8 cellular contexts compared by ENCODE assay signal in genomic region chr4:108849611-108850406, GRCh38.
DNase-seq lines count a peak whose midpoint lies in the region; ATAC-seq and TF ChIP-seq lines count a peak whose summit lies in the region.

No MANE protein-coding gene starts in this region.

- no peaks in the 10 kb centered on the region for H3K4me1 ChIP-seq in transverse colon

- no peaks in the 10 kb centered on the region for H3K9me3 ChIP-seq in transverse colon

- intact Hi-C loops in transverse colon (cut with DNase I; ENCODE audit: low total_unique reads): no loop called here

- H3K4me3 ChIP-seq in transverse colon: no peak overlapping the region

- in situ Hi-C loops in transverse colon (cut with MboI; ENCODE audit: low pct_ligation_motif_present in 1 of 4, low pct_unique_long_range_greater_than_20kb in 1 of 4, low sequenced_read_pairs in 3 of 4): loop anchor here in 1 of 4 donors (25.0 kb wide), 1 partner anchor 562 kb away; no protein-coding TSS in a partner anchor

- ATAC-seq in GM18907 (IDR thresholded peaks at IDR 0.05; ENCODE audit: unreplicated experiment) (peak; percentile 96), HG02759 (IDR thresholded peaks at IDR 0.05; ENCODE audit: unreplicated experiment) (peak; percentile 95)

- H3K36me3 ChIP-seq in transverse colon: no peaks in the 10 kb centered on the region

- no peak for TF ChIP-seq EP300 in transverse colon (IDR thresholded peaks at IDR 0.05; ENCODE audit: low read depth)

- H3K27me3 ChIP-seq in transverse colon: no peaks in the 10 kb centered on the region

- 40 to 58% methylated on average over 1 to 3 of the region's 3 CpGs for WGBS in transverse colon (ENCODE audit: low coverage in 1 of 2), 2 donors

- no peak for TF ChIP-seq POLR2A in transverse colon (IDR thresholded peaks at IDR 0.05)

- no peak overlapping the region for H3K27ac ChIP-seq in transverse colon

- TF ChIP-seq CTCF in transverse colon (IDR thresholded peaks at IDR 0.05): no peak

- peak; percentile 40 for DNase-seq in NOMO-1 treated with DMSO at 0.1 percent for 48 hours (lab: John Stamatoyannopoulos, UW; ENCODE audit: unreplicated experiment)
- DNase-seq in hepatic stellate cell (ENCODE audit: low spot score): peak; percentile 7
- DNase-seq in hippocampal formation (lab: John Stamatoyannopoulos, UW): no peak
- DNase-seq in amygdala (lab: John Stamatoyannopoulos, UW): no peak
- no peak for DNase-seq in transverse colon
- DNase-seq in putamen (ENCODE audit: low spot score): no peak

Comparison
In these comparisons a context has a peak if more than half of its experiments do, and no peak if none do; other contexts are left out.
1. DNase-seq: peak in NOMO-1 treated with DMSO at 0.1 percent for 48 hours (single experiment) and hepatic stellate cell (single experiment); none in hippocampal formation (0 of 2), amygdala (0 of 56), transverse colon (single experiment) and putamen (single experiment).